In genomic region chr13:114296902-114297301, GRCh38 we compare ENCODE assay signal across 16 cellular contexts. TPM values are rescaled to one million over a fixed set of nuclear protein-coding genes. Genes with fewer than 3 reads are reported as not detected.
DNase-seq lines count a peak whose midpoint lies in the region; ATAC-seq and TF ChIP-seq lines count a peak whose summit lies in the region.
"Had no signal": no experiment of that assay in that cellular context is flagged by ENCODE, and none has a peak within 500 bp of the region (broad histone marks: within the 10 kb centered on the region; RNA-seq: fewer than 3 reads in every experiment).

No MANE protein-coding gene starts in this region.

- H3K79me2 ChIP-seq in OCI-LY3 (ENCODE audit: low read length) (peaks cover 17% of the 10 kb centered on the region), osteoblast (ENCODE audit: insufficient read depth, low read length) (peaks cover 38% of the 10 kb centered on the region)

- no peak overlapping the region for H3K4me3 Mint-ChIP-seq in T-helper 2 cell treated with Interferon-gamma antibody and Interleukin-4, amounts not matched to agents 5 μg/mL and 100 μg/mL, for 36 hours
- H3K4me3 Mint-ChIP-seq: CD8-positive, alpha-beta memory T cell; H9 had no signal

- ATAC-seq in GM19455 (IDR thresholded peaks at IDR 0.05; ENCODE audit: unreplicated experiment): peak; percentile 55

- no peak overlapping the region for H3K27ac Mint-ChIP-seq in T-helper 2 cell treated with Interferon-gamma antibody and Interleukin-4, amounts not matched to agents 5 μg/mL and 100 μg/mL, for 36 hours
- H3K27ac Mint-ChIP-seq: H9 had no signal

- peak overlapping the region; percentile 37; the same call in 1 of the 2 replicates for H3K9ac ChIP-seq in OCI-LY3 (ENCODE audit: low read length)
- H3K9ac ChIP-seq: KMS-11 had no signal

- H3K4me3 ChIP-seq in GM12865 (ENCODE audit: low read depth, low read length): no peak overlapping the region
- peak overlapping the region; percentile 12 for H3K4me3 ChIP-seq in OCI-LY3 (ENCODE audit: low read length)
- H3K4me3 ChIP-seq in osteoblast (ENCODE audit: insufficient read depth, low read length): no peak overlapping the region

- no peaks in the 10 kb centered on the region for H3K4me1 Mint-ChIP-seq in T-helper 2 cell treated with Interferon-gamma antibody and Interleukin-4, amounts not matched to agents 5 μg/mL and 100 μg/mL, for 36 hours (ENCODE audit: low read depth)
- H3K4me1 Mint-ChIP-seq: H9 had no signal

- TF ChIP-seq CTCF in GM12865 (IDR thresholded peaks at IDR 0.05; ENCODE audit: insufficient read depth, low read depth, low read length, missing control alignments): no peak
- TF ChIP-seq CTCF in OCI-LY3 (IDR thresholded peaks at IDR 0.05; ENCODE audit: low read depth, low read length): no peak
- TF ChIP-seq CTCF in osteoblast (IDR thresholded peaks at IDR 0.05; ENCODE audit: extremely low read depth, low read depth, low read length): no peak

- H3K4me2 ChIP-seq in OCI-LY3 (ENCODE audit: low read length) (peak overlapping the region; percentile 69), osteoblast (ENCODE audit: insufficient read depth, low read length) (no peak overlapping the region)
- H3K4me2 ChIP-seq: KMS-11 had no signal

- H3K9me3 ChIP-seq in OCI-LY3 (ENCODE audit: insufficient read depth, low read length): no peaks in the 10 kb centered on the region
- no peaks in the 10 kb centered on the region for H3K9me3 ChIP-seq in osteoblast (ENCODE audit: low read depth, low read length)
- H3K9me3 ChIP-seq: BE2C, Caco-2 had no signal

- no peaks in the 10 kb centered on the region for H3K27me3 Mint-ChIP-seq in T-helper 2 cell treated with Interferon-gamma antibody and Interleukin-4, amounts not matched to agents 5 μg/mL and 100 μg/mL, for 36 hours (ENCODE audit: low read depth)
- H3K27me3 Mint-ChIP-seq: CD8-positive, alpha-beta memory T cell; IgD-negative memory B cell had no signal

- H3K27me3 ChIP-seq in OCI-LY3 (ENCODE audit: low read depth, low read length): no peaks in the 10 kb centered on the region
- no peaks in the 10 kb centered on the region for H3K27me3 ChIP-seq in osteoblast (ENCODE audit: insufficient read depth, low read length)
- H3K27me3 ChIP-seq: BE2C had no signal

- H3K4me1 ChIP-seq in OCI-LY3 (ENCODE audit: low read length): peaks cover 44% of the 10 kb centered on the region
- peaks cover 11% of the 10 kb centered on the region for H3K4me1 ChIP-seq in osteoblast (ENCODE audit: insufficient read depth, low read length)
- H3K4me1 ChIP-seq: BE2C, Caco-2 had no signal

- H2AFZ ChIP-seq in OCI-LY3 (ENCODE audit: low read depth, low read length) (no peak overlapping the region), osteoblast (ENCODE audit: low read length) (no peak overlapping the region)

- H3K27ac ChIP-seq in OCI-LY3 (ENCODE audit: low read length): peak overlapping the region; percentile 67
- peak overlapping the region; percentile 3 for H3K27ac ChIP-seq in osteoblast (ENCODE audit: low read depth, low read length)
- H3K27ac ChIP-seq: KMS-11 had no signal

- no peaks in the 10 kb centered on the region for H3K9me3 Mint-ChIP-seq in T-helper 2 cell treated with Interferon-gamma antibody and Interleukin-4, amounts not matched to agents 5 μg/mL and 100 μg/mL, for 36 hours
- H3K9me3 Mint-ChIP-seq: CD8-positive, alpha-beta memory T cell; H9; IgD-negative memory B cell had no signal

- no peaks in the 10 kb centered on the region for H4K20me1 ChIP-seq in OCI-LY3 (ENCODE audit: insufficient read depth, low read length)
- H4K20me1 ChIP-seq in osteoblast (ENCODE audit: insufficient read depth, low read length): peaks cover 5% of the 10 kb centered on the region

- peaks cover 36% of the 10 kb centered on the region for H3K36me3 Mint-ChIP-seq in T-helper 2 cell treated with Interferon-gamma antibody and Interleukin-4, amounts not matched to agents 5 μg/mL and 100 μg/mL, for 36 hours (ENCODE audit: low read depth)

- H3K36me3 ChIP-seq in OCI-LY3 (replicated peaks; ENCODE audit: low read depth, low read length) (peaks cover 48% of the 10 kb centered on the region), osteoblast (ENCODE audit: insufficient read depth, low read length) (peaks cover 49% of the 10 kb centered on the region)

- peak; percentile 64 for DNase-seq in GM12865 (ENCODE audit: low read depth)
- DNase-seq in osteoblast (ENCODE audit: insufficient read length, low spot score, missing footprints): peak; percentile 32
- DNase-seq in T-helper 2 cell treated with Interferon-gamma antibody and Interleukin-4, amounts not matched to agents 5 μg/mL and 100 μg/mL, for 36 hours (ENCODE audit: low spot score): no peak
- no peak for DNase-seq in NCI-H526 (lab: John Stamatoyannopoulos, UW)
- no peak for DNase-seq in NCI-H2107 (lab: John Stamatoyannopoulos, UW)
- DNase-seq: BE2C; Caco-2; CD8-positive, alpha-beta memory T cell; DND-41; GDM1; GOT3; H9 had no signal

RNA-seq across cellular contexts. Expression of gene UPF3A, which starts 15.5 kb away (rescaled TPM):
- 25.0 and 28.9 TPM in 2 replicates for total RNA-seq in osteoblast

RNA-seq across cellular contexts. Expression of gene CHAMP1, which starts 17.4 kb away (rescaled TPM):
- total RNA-seq in osteoblast: 9.4 and 10.3 TPM in 2 replicates

Comparison
In these comparisons a context has a peak if more than half of its experiments do, and no peak if none do; other contexts are left out.
1. DNase-seq: peak in GM12865 (single experiment) and osteoblast (single experiment); none in T-helper 2 cell treated with Interferon-gamma antibody and Interleukin-4, amounts not matched to agents 5 μg/mL and 100 μg/mL, for 36 hours (single experiment), NCI-H526 (0 of 2) and NCI-H2107 (single experiment).